In the genomic region with DNA sequence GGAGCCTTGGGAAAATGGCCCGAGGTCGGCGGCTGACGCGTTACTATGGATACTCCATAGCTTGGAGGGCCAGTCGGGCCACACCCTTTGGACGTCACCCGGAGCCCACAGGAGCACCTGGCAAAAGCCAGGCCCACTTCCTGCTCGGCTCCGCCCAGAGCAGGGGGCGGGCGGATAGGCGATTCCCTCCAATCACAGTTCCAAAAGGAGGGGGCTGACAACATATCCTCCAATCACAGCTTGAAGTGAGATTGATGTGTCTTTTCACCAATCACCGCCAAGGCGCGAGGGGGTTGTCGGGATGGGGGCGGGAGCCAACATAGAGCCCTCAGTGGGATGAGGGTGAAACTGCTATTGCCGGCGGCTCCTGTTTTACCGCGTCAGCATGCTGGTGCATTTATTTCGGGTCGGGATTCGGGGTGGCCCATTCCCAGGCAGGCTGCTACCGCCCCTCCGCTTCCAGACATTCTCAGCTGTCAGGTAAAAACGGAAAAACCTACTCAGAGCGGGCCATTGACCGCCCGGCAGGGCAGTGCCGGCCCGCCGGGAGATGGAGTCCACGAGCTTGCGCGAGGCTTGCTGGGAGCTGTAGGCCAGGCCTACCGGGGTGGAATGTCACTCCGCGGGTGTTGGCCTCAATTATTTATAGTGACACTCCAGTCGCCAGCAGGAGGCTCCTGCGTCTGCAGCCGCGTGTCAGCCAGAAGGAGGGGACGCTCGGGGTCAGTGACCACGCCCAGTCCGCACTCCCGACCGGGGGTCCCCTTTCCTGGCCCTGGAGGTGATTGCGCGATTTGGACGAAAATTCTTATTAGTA, we compare ENCODE assay signal across 8 cellular contexts. TPM values are rescaled to one million over a fixed set of nuclear protein-coding genes. Genes with fewer than 3 reads are reported as not detected.
DNase-seq lines count a peak whose midpoint lies in the region; ATAC-seq and TF ChIP-seq lines count a peak whose summit lies in the region.

A gene (plus strand): TSS at position 320 of the 817 bp plus-strand sequence. CDS start 66 bp downstream, at position 386.

- H3K27ac Mint-ChIP-seq in activated naive CD4-positive, alpha-beta T cell treated with anti-CD3 and anti-CD28 coated beads, Interleukin-2, amount 50 U/mL, for 72 hours = peak within 1 kb of the TSS; percentile 96 to 98

- H3K4me3 ChIP-seq in GM12864 (ENCODE audit: low read depth, low read length) = peak within 1 kb of the TSS; percentile 82

- H3K27ac ChIP-seq in temporal lobe (ENCODE audit: low read depth, low read length) = peak within 1 kb of the TSS; percentile 72

- peak; percentile 98 for ATAC-seq in HG02623 (IDR thresholded peaks at IDR 0.05; ENCODE audit: unreplicated experiment)
- peak; percentile 92 to 95 for ATAC-seq in activated naive CD4-positive, alpha-beta T cell treated with anti-CD3 and anti-CD28 coated beads, Interleukin-2, amount 50 U/mL, for 72 hours

- DNase-seq in GM12864 (ENCODE audit: low read depth) (peak; percentile 96), NCI-H1092 treated with DMSO at 0.1 percent for 48 hours (lab: John Stamatoyannopoulos, UW) (peak; percentile 99), SKM-1 (lab: John Stamatoyannopoulos, UW; ENCODE audit: unreplicated experiment) (peak; percentile 78), globus pallidus (ENCODE audit: low spot score) (peak; percentile 99), occipital lobe (lab: John Stamatoyannopoulos, UW) (peak; percentile 97)
- DNase-seq in activated naive CD4-positive, alpha-beta T cell treated with anti-CD3 and anti-CD28 coated beads, Interleukin-2, amount 50 U/mL, for 72 hours (ENCODE audit: low spot score in 2 of 2) = peak; percentile 97 to 98

- no peaks in the 10 kb centered on the region for H3K9me3 Mint-ChIP-seq in activated naive CD4-positive, alpha-beta T cell treated with anti-CD3 and anti-CD28 coated beads, Interleukin-2, amount 50 U/mL, for 72 hours

- peak; percentile 32 for TF ChIP-seq CTCF in GM12864 (IDR thresholded peaks at IDR 0.05; ENCODE audit: low read depth, low read length, missing control alignments)

- H3K36me3 Mint-ChIP-seq in activated naive CD4-positive, alpha-beta T cell treated with anti-CD3 and anti-CD28 coated beads, Interleukin-2, amount 50 U/mL, for 72 hours = peaks cover 6 to 7% of the 10 kb centered on the region in 2 donors

RNA-seq across cellular contexts. Expression of the gene that starts here (rescaled TPM):
- 10 to 100 TPM; 42.6 to 78.3 TPM for total RNA-seq in activated naive CD4-positive, alpha-beta T cell treated with anti-CD3 and anti-CD28 coated beads, Interleukin-2, amount 50 U/mL, for 72 hours
- total RNA-seq in occipital lobe = 24.3 TPM
- 26.1 TPM for total RNA-seq in temporal lobe

Comparison
In these comparisons a context has a peak if more than half of its experiments do, and no peak if none do; other contexts are left out.
1. Peak in every context shown above with its lines: DNase-seq, ATAC-seq, H3K4me3 ChIP-seq and H3K27ac ChIP-seq.